ENCODE assay signal across 25 cellular contexts in genomic region chr1:40754201-40754600, GRCh38. TPM values are rescaled to one million over a fixed set of nuclear protein-coding genes. Genes with fewer than 3 reads are reported as not detected.
"Had no signal": no experiment of that assay in that cellular context is flagged by ENCODE, and none has a peak within 500 bp of the region (broad histone marks: within the 10 kb centered on the region; RNA-seq: fewer than 3 reads in every experiment).

No MANE protein-coding gene starts in this region.

- H3K9me3 Mint-ChIP-seq: activated CD4-positive, alpha-beta T cell treated with anti-CD3 and anti-CD28 coated beads, Interleukin-2, amount 10 ng/mL, durations not matched to agents 7 days and 5 days; activated T-helper 2 cell treated with anti-CD3 and anti-CD28 coated beads, Interferon-gamma antibody, Interleukin-2, Interleukin-4, amounts not matched to agents 10 μg/mL and 5 μg/mL and 100 μg/mL, durations not matched to agents 14 hours and 24 hours and 36 hours; central memory CD8-positive, alpha-beta T cell; naive B cell; stimulated activated naive CD8-positive, alpha-beta T cell treated with anti-CD3 and anti-CD28 coated beads, Interleukin-15, Interleukin-2, amounts not matched to agents 100 ng/mL and 50 ng/mL, for 24 hours; T-helper 2 cell treated with Interferon-gamma antibody and Interleukin-4, amounts not matched to agents 5 μg/mL and 100 μg/mL, for 36 hours had no signal

- H3K27ac Mint-ChIP-seq: activated CD4-positive, alpha-beta T cell treated with anti-CD3 and anti-CD28 coated beads, Interleukin-2, amount 10 ng/mL, durations not matched to agents 7 days and 5 days; activated CD8-positive, alpha-beta T cell treated with anti-CD3 and anti-CD28 coated beads, Interleukin-2, amount 10 ng/mL, durations not matched to agents 7 days and 5 days; activated naive CD8-positive, alpha-beta T cell; activated T-helper 2 cell treated with anti-CD3 and anti-CD28 coated beads, Interferon-gamma antibody, Interleukin-2, Interleukin-4, amounts not matched to agents 10 μg/mL and 5 μg/mL and 100 μg/mL, durations not matched to agents 14 hours and 24 hours and 36 hours; stimulated activated naive CD8-positive, alpha-beta T cell treated with anti-CD3 and anti-CD28 coated beads, Interleukin-15, Interleukin-2, amounts not matched to agents 100 ng/mL and 50 ng/mL, for 24 hours had no signal

- ATAC-seq: activated CD8-positive, alpha-beta T cell treated with anti-CD3 and anti-CD28 coated beads, Interleukin-2, amount 10 ng/mL, durations not matched to agents 7 days and 5 days had no signal

- H3K27me3 ChIP-seq: adrenal gland, ascending aorta, colonic mucosa, spleen, thyroid gland had no signal

- DNase-seq: activated CD4-positive, alpha-beta T cell treated with anti-CD3 and anti-CD28 coated beads, Interleukin-2, amount 10 ng/mL, durations not matched to agents 7 days and 5 days; activated CD4-positive, CD25-positive, alpha-beta regulatory T cell treated with anti-CD3 and anti-CD28 coated beads, Interleukin-2, amount 50 U/mL, for 72 hours; activated CD8-positive, alpha-beta T cell treated with anti-CD3 and anti-CD28 coated beads, Interleukin-2, amount 10 ng/mL, durations not matched to agents 7 days and 5 days; activated naive CD4-positive, alpha-beta T cell; activated T-cell treated with anti-CD3 and anti-CD28 coated beads, Interleukin-2, amount 50 U/mL, for 1 hour; adrenal gland; colonic mucosa; kidney; mammary epithelial cell; naive B cell; nucleus accumbens; SK-N-SH; spleen; stimulated activated CD4-positive, alpha-beta T cell treated with anti-CD3 and anti-CD28 coated beads, Interleukin-4, amount 100 ng/mL, for 24 hours; thyroid gland; WERI-Rb-1 had no signal

- H3K27ac ChIP-seq: ascending aorta, colonic mucosa, epithelial cell of prostate, parathyroid adenoma, thyroid gland, WERI-Rb-1 had no signal

- H3K9me3 ChIP-seq: adrenal gland, ascending aorta, colonic mucosa, SK-N-SH, spleen, thyroid gland had no signal

- H3K4me3 ChIP-seq: adrenal gland, ascending aorta, colonic mucosa, spleen, thyroid gland had no signal

- H3K9ac ChIP-seq: parathyroid adenoma, SK-N-SH had no signal

- H3K4me3 Mint-ChIP-seq: activated CD4-positive, alpha-beta T cell treated with anti-CD3 and anti-CD28 coated beads, Interleukin-2, amount 10 ng/mL, durations not matched to agents 7 days and 5 days; activated CD8-positive, alpha-beta T cell treated with anti-CD3 and anti-CD28 coated beads, Interleukin-2, amount 10 ng/mL, durations not matched to agents 7 days and 5 days; activated naive CD8-positive, alpha-beta T cell; central memory CD8-positive, alpha-beta T cell; naive B cell; stimulated activated naive CD8-positive, alpha-beta T cell treated with anti-CD3 and anti-CD28 coated beads, Interleukin-15, Interleukin-2, amounts not matched to agents 100 ng/mL and 50 ng/mL, for 24 hours; T-helper 2 cell treated with Interferon-gamma antibody and Interleukin-4, amounts not matched to agents 5 μg/mL and 100 μg/mL, for 36 hours had no signal

- H3K4me1 Mint-ChIP-seq: central memory CD8-positive, alpha-beta T cell had no signal

- H3K4me1 ChIP-seq: adrenal gland, ascending aorta had no signal

RNA-seq across cellular contexts. Expression of gene KCNQ4, which starts 29.4 kb away (rescaled TPM):
- total RNA-seq: mammary epithelial cell had no signal
- polyA plus RNA-seq: neural cell had no signal
